ENCODE assay signal across 8 cellular contexts in the genomic region with DNA sequence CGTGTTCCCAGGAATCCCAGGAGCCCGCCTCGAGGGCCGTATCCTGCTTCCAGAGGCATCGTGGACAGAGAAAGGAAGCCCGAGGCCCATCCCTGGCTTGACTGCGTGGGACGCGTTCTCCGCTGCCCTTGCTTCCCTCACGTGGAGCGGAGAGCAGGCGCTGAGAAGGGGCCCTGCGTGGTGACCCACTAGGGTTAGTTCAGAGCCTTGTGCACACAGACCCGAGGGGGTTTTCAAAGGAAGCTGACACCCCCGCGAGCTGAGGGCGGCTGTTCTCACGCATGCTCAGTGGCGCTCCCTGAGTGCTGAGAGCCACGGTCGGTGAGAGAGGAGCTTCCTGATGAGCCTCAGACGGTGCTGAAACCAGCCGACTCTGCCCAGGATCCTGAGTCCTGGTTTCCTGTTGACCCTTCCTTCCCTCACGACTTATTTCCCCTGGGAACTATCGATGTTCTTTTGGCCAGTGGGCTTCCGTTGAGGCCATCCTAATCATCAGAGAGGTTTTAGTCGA. TPM values are rescaled to one million over a fixed set of nuclear protein-coding genes. Genes with fewer than 3 reads are reported as not detected.
A peak's percentile ranks its signal among the peaks of the same experiment; 100 is the strongest.
DNase-seq lines count a peak whose midpoint lies in the region; ATAC-seq and TF ChIP-seq lines count a peak whose summit lies in the region.

No MANE protein-coding gene starts in this region.

- H3K9ac ChIP-seq in duodenal mucosa (ENCODE audit: low read depth in 1 of 2, low read length in 2 of 2) = peak overlapping the region; percentile 35 to 47

- H3K36me3 ChIP-seq in duodenal mucosa (ENCODE audit: control insufficient read depth in 1 of 2, insufficient read depth in 2 of 2, low read length in 2 of 2) (no peaks in the 10 kb centered on the region), PC-9 (ENCODE audit: low read depth) (no peaks in the 10 kb centered on the region)

- H3K79me2 ChIP-seq in PC-9 (ENCODE audit: low read depth) = no peaks in the 10 kb centered on the region

- peaks cover 7% of the 10 kb centered on the region; the same call in 1 of the 2 replicates for H3K9me3 Mint-ChIP-seq in WTC11

- no peak for DNase-seq in WTC11 (ENCODE audit: low spot score)
- peak; percentile 72 for DNase-seq in stimulated activated CD8-positive, alpha-beta memory T cell treated with anti-CD3 and anti-CD28 coated beads, Interleukin-12 subunit alpha, Interleukin-12 subunit beta, amount 100 ng/mL, for 4 hours (ENCODE audit: low read depth)
- DNase-seq in PC-9 = no peak
- DNase-seq in SHP77 treated with DMSO at 0.1 percent for 48 hours (lab: John Stamatoyannopoulos, UW) = no peak
- no peak for DNase-seq in NCI-H1694 treated with DMSO at 0.1 percent for 48 hours (lab: John Stamatoyannopoulos, UW)

- H3K4me1 ChIP-seq in duodenal mucosa (ENCODE audit: control insufficient read depth in 1 of 2, insufficient read depth in 2 of 2, low read length in 2 of 2) (peaks cover 6 to 32% of the 10 kb centered on the region in 2 donors), PC-9 (replicated peaks; ENCODE audit: insufficient read depth) (no peaks in the 10 kb centered on the region)

- no peak for TF ChIP-seq CTCF in WTC11 (IDR thresholded peaks at IDR 0.05)
- no peak for TF ChIP-seq CTCF in PC-9 (conservative IDR thresholded peaks at IDR 0.05)

- H2AFZ ChIP-seq in PC-9 = no peak overlapping the region

- H3K9me3 ChIP-seq in duodenal mucosa (ENCODE audit: control insufficient read depth in 1 of 2, low read length in 2 of 2) (no peaks in the 10 kb centered on the region), PC-9 (ENCODE audit: insufficient read depth, low read depth) (no peaks in the 10 kb centered on the region)

- H3K27ac ChIP-seq in duodenal mucosa (ENCODE audit: low read depth, low read length) = peak overlapping the region; percentile 36
- H3K27ac ChIP-seq in PC-9 = no peak overlapping the region

- no peak overlapping the region for H3K4me3 Mint-ChIP-seq in WTC11

- H3K4me3 ChIP-seq in duodenal mucosa (ENCODE audit: low read depth in 1 of 2, low read length in 2 of 2) (peak overlapping the region; percentile 4 to 58), PC-9 (no peak overlapping the region)

- H3K36me3 Mint-ChIP-seq in WTC11 = no peaks in the 10 kb centered on the region

- CTCF ChIA-PET in WTC11 (lab: Charles Lee) (interaction anchor here (0.6 to 2.1 kb wide), 5 partner anchors 48 to 323 kb away, joined by 3 to 10 read pairs (median 3); no protein-coding TSS in a partner anchor), PC-9 (lab: Charles Lee) (no interaction called here)

- POLR2A ChIA-PET in WTC11 (lab: Charles Lee) (interaction anchor here (0.5 to 0.9 kb wide), 2 partner anchors 47 to 149 kb away, joined by 4 to 9 read pairs; no protein-coding TSS in a partner anchor), PC-9 (lab: Charles Lee; ENCODE audit: unreplicated experiment) (no interaction called here)

- no peaks in the 10 kb centered on the region for H3K9me2 ChIP-seq in PC-9 (ENCODE audit: insufficient read depth)

- 0 out of 2 replicates have a peak overlapping the region, but pooled peaks have one; percentile 46 for H3K27ac Mint-ChIP-seq in WTC11

- H3K27me3 Mint-ChIP-seq in WTC11 (ENCODE audit: low read depth) = no peaks in the 10 kb centered on the region; the same call in 1 of the 2 replicates

- peak; percentile 53 for ATAC-seq in GM18511 (IDR thresholded peaks at IDR 0.05; ENCODE audit: unreplicated experiment)
- ATAC-seq in HG02852 (IDR thresholded peaks at IDR 0.05; ENCODE audit: unreplicated experiment) = peak; percentile 42
- ATAC-seq in WTC11 = peak; percentile 53

- no peaks in the 10 kb centered on the region for H3F3A ChIP-seq in PC-9 (ENCODE audit: insufficient read depth, low read depth)

- H3K27me3 ChIP-seq in duodenal mucosa (ENCODE audit: control insufficient read depth in 1 of 2, insufficient read depth in 2 of 2, low read length in 2 of 2) (no peaks in the 10 kb centered on the region), PC-9 (ENCODE audit: insufficient read depth, low read depth) (peaks cover 85% of the 10 kb centered on the region)

- H3K4me2 ChIP-seq in PC-9 = no peak overlapping the region

- no peaks in the 10 kb centered on the region for H4K20me1 ChIP-seq in PC-9 (ENCODE audit: insufficient read depth)

- peaks cover 8% of the 10 kb centered on the region for H3K4me1 Mint-ChIP-seq in WTC11

- no TSS peak for BruUV-seq in PC-9 (replicated peaks; lab: Mats Ljungman, UMichigan)

- intact Hi-C loops in PC-9 (cut with micrococcal nuclease; ENCODE audit: unreplicated experiment) = no loop called here

TF ChIP-seq in WTC11, 78 proteins besides CTCF, POLR2A, EP300 and RAD21:
- TF ChIP-seq MXD4 (CRISPR knock-in tag; IDR thresholded peaks at IDR 0.05; ENCODE audit: borderline replicate concordance) = no peak
- TF ChIP-seq, protein P1, sequence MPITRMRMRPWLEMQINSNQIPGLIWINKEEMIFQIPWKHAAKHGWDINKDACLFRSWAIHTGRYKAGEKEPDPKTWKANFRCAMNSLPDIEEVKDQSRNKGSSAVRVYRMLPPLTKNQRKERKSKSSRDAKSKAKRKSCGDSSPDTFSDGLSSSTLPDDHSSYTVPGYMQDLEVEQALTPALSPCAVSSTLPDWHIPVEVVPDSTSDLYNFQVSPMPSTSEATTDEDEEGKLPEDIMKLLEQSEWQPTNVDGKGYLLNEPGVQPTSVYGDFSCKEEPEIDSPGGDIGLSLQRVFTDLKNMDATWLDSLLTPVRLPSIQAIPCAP (CRISPR knock-in tag; IDR thresholded peaks at IDR 0.05) = no peak
- TF ChIP-seq, protein P2, sequence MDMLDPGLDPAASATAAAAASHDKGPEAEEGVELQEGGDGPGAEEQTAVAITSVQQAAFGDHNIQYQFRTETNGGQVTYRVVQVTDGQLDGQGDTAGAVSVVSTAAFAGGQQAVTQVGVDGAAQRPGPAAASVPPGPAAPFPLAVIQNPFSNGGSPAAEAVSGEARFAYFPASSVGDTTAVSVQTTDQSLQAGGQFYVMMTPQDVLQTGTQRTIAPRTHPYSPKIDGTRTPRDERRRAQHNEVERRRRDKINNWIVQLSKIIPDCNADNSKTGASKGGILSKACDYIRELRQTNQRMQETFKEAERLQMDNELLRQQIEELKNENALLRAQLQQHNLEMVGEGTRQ (CRISPR knock-in tag; IDR thresholded peaks at IDR 0.05) = no peak
- TF ChIP-seq, protein P3, sequence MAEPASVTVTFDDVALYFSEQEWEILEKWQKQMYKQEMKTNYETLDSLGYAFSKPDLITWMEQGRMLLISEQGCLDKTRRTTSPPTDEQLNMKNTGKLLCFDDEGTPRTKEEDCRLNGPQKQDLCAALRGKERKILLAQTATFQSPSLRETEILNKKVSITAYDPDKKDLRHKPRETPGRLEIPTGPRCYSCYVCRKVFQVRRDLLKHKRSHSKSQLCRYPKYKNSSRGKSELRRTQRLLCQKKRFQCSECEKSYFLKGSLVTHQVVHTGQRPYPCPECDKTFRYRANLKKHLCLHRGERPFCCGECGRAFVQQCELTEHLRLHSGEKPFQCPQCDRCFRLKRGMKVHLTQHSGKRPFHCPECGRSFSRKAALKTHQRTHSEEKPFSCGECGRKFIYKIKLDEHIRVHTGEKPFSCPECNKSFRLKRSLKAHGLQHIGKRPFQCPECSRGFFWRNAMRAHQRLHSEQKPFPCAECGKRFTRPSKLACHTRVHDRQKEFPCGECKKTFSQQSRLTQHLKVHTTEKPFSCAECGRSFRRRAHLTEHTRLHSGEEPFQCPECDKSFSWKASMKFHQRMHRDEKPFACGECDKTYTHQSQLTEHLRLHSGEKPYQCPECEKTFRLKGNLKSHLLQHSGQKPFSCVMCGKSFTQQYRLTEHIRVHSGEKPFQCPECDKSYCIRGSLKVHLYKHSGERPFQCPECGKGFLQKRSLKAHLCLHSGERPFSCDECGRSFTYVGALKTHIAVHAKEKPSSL (CRISPR knock-in tag; conservative IDR thresholded peaks at IDR 0.05) = no peak
- no peak for TF ChIP-seq ESRRA (CRISPR knock-in tag; IDR thresholded peaks at IDR 0.05; ENCODE audit: borderline replicate concordance)
- TF ChIP-seq SP1 (CRISPR knock-in tag; conservative IDR thresholded peaks at IDR 0.05) = no peak
- no peak for TF ChIP-seq CBFB (CRISPR knock-in tag; IDR thresholded peaks at IDR 0.05; ENCODE audit: low read depth)
- no peak for TF ChIP-seq NFATC4 (CRISPR knock-in tag; IDR thresholded peaks at IDR 0.05)
- TF ChIP-seq FOXP1 (CRISPR knock-in tag; IDR thresholded peaks at IDR 0.05; ENCODE audit: borderline replicate concordance) = no peak
- no peak for TF ChIP-seq TP53 (CRISPR knock-in tag; IDR thresholded peaks at IDR 0.05)
- no peak for TF ChIP-seq ZNF317 (CRISPR knock-in tag; IDR thresholded peaks at IDR 0.05; ENCODE audit: borderline replicate concordance, low read depth)

RNA-seq across cellular contexts. Expression of a gene that starts 28.9 kb away (rescaled TPM):
- total RNA-seq in WTC11 (2021) (not detected in 3 replicates), PC-9 (2021) (not detected in 2 replicates)
